Comparison of ENCODE assay signal across 1 cellular context in the genomic region with DNA sequence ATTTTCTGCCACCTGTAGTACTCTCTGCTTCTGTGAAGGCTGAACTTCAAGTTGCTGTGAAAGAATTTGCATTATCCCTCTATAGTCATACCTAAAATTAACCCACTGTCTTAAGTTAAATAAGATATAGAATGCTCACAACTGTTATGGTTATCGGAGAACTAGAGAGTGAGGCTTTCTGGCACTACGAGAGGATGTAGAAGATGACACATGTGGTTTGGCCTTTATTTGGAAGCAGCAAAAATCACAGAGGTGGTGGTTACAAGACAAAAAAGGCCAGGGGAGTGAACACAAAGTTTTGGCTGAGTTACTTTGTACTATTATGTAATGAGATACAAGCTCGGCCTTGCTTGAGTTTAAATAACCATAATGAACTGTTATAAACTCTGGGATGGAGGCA.
TF ChIP-seq lines count a peak whose summit lies in the region.

No MANE protein-coding gene starts in this region.

TF ChIP-seq in GM23338, 12 proteins besides CTCF, POLR2A, EP300 and RAD21 (continued from another document):
- TF ChIP-seq ZNF462 (CRISPR knock-in tag; IDR thresholded peaks at IDR 0.05): no peak
